In genomic region chr3:48188266-48189201, GRCh38 we compare ENCODE assay signal across 8 cellular contexts. TPM values are rescaled to one million over a fixed set of nuclear protein-coding genes. Genes with fewer than 3 reads are reported as not detected.
DNase-seq lines count a peak whose midpoint lies in the region; ATAC-seq and TF ChIP-seq lines count a peak whose summit lies in the region.

TSS of gene CDC25A (minus strand) at chr3:48188417. CDS start at chr3:48187947, 470 bp downstream.

- no peaks in the 10 kb centered on the region for H3K27me3 ChIP-seq in left ventricle myocardium inferior (ENCODE audit: low read depth)

- peak within 1 kb of the TSS; percentile 8 for H3K27ac Mint-ChIP-seq in T-helper 17 cell
- peak within 1 kb of the TSS; percentile 91 for H3K27ac Mint-ChIP-seq in progenitor cell of endocrine pancreas

- peaks cover 20% of the 10 kb centered on the region for H3K4me1 ChIP-seq in left ventricle myocardium inferior
- no peaks in the 10 kb centered on the region for H3K4me1 ChIP-seq in urinary bladder (ENCODE audit: insufficient read depth)

- peak within 1 kb of the TSS; percentile 82 for H3K27ac ChIP-seq in angular gyrus (ENCODE audit: low read depth, low read length)
- H3K27ac ChIP-seq in left ventricle myocardium inferior (replicated peaks) = peak within 1 kb of the TSS; percentile 66
- no peak within 1 kb of the TSS for H3K27ac ChIP-seq in urinary bladder (ENCODE audit: low read depth)

- no peaks in the 10 kb centered on the region for H3K9me3 Mint-ChIP-seq in progenitor cell of endocrine pancreas (ENCODE audit: low read depth)

- H3K9me3 ChIP-seq in T-helper 17 cell (ENCODE audit: control insufficient read depth, low read length, poor library complexity, severe bottlenecking) (no peaks in the 10 kb centered on the region), left ventricle myocardium inferior (replicated peaks) (no peaks in the 10 kb centered on the region)

- peak; percentile 70 for TF ChIP-seq POLR2A in GM15510 (IDR thresholded peaks at IDR 0.05; ENCODE audit: borderline replicate concordance, extremely low read depth, insufficient read length)

- H3K4me3 Mint-ChIP-seq in T-helper 17 cell (peak within 1 kb of the TSS; percentile 96), progenitor cell of endocrine pancreas (ENCODE audit: low read depth) (peak within 1 kb of the TSS; percentile 89)

- no peaks in the 10 kb centered on the region for H3K36me3 ChIP-seq in left ventricle myocardium inferior
- H3K36me3 ChIP-seq in urinary bladder (ENCODE audit: insufficient read depth) = no peaks in the 10 kb centered on the region

- TF ChIP-seq CTCF in left ventricle myocardium inferior (IDR thresholded peaks at IDR 0.05; ENCODE audit: borderline replicate concordance) = no peak
- no peak for TF ChIP-seq CTCF in progenitor cell of endocrine pancreas (IDR thresholded peaks at IDR 0.05; ENCODE audit: unreplicated experiment)

- DNase-seq in NCI-H1694 treated with DMSO at 0.1 percent for 48 hours (lab: John Stamatoyannopoulos, UW) (peak; percentile 92), T-helper 17 cell (peak; percentile 79 to 91 (median 83)), left ventricle myocardium inferior (peak; percentile 95), progenitor cell of endocrine pancreas (ENCODE audit: low spot score, unreplicated experiment) (peak; percentile 93)

- WGBS in urinary bladder = 6% methylated on average over 44 of the region's 44 CpGs

- H3K36me3 Mint-ChIP-seq in T-helper 17 cell (ENCODE audit: low read depth) (no peaks in the 10 kb centered on the region), progenitor cell of endocrine pancreas (ENCODE audit: insufficient read depth) (peaks cover 3% of the 10 kb centered on the region)

- H3K4me1 Mint-ChIP-seq in T-helper 17 cell (peaks cover 13% of the 10 kb centered on the region), progenitor cell of endocrine pancreas (ENCODE audit: low read depth) (peaks cover 12% of the 10 kb centered on the region)

- H3K27me3 Mint-ChIP-seq in T-helper 17 cell (peaks cover 11% of the 10 kb centered on the region), progenitor cell of endocrine pancreas (no peaks in the 10 kb centered on the region)

- intact Hi-C loops in left ventricle myocardium inferior (cut with micrococcal nuclease) = no loop called here

- ATAC-seq in HG02885 (IDR thresholded peaks at IDR 0.05; ENCODE audit: poor library complexity, unreplicated experiment) (peak; percentile 93), T-helper 17 cell (peak; percentile 99)

- H3K4me3 ChIP-seq in left ventricle myocardium inferior = peak within 1 kb of the TSS; percentile 78
- H3K4me3 ChIP-seq in urinary bladder (ENCODE audit: low read depth, low read length) = peak within 1 kb of the TSS; percentile 59

RNA-seq across cellular contexts. Expression of gene CDC25A, which starts in this region (rescaled TPM):
- total RNA-seq in T-helper 17 cell (under 1 TPM; 0.22 to 0.44 TPM), left ventricle myocardium inferior (0.52 TPM), progenitor cell of endocrine pancreas (20.5 and 24.5 TPM in 2 replicates), urinary bladder (3.7 TPM)
- polyA plus RNA-seq in urinary bladder = 0.32 TPM

Comparison
In these comparisons a context has a peak if more than half of its experiments do, and no peak if none do; other contexts are left out.
1. Peak in DNase-seq and ATAC-seq in T-helper 17 cell; RNA of the gene not detected or under 1 TPM.
2. Peak in DNase-seq, H3K4me3 ChIP-seq and H3K27ac ChIP-seq in left ventricle myocardium inferior; RNA of the gene not detected or under 1 TPM.